In the genomic region with DNA sequence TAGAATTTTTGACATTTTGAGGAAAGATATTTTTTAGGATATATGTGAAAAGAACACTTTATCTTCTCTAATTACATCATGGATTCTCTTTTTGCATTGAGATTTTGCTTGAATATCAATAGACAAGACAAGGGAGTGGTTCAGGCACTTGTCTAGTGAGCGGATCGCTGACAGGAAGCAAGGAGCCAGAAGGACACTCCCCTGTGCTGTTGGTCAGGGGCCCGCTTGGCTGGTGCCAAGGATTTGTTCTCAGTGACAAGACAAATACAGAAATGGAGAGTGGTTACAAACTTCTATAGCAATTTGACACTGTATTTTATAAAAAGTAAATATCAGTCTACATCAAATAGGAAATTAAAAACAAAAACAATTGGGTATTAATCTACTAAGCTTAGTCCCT, we compare ENCODE assay signal across 19 cellular contexts.
DNase-seq lines count a peak whose midpoint lies in the region; ATAC-seq, FAIRE-seq and TF ChIP-seq lines count a peak whose summit lies in the region.
"Had no signal": no experiment of that assay in that cellular context is flagged by ENCODE, and none has a peak within 500 bp of the region (broad histone marks: within the 10 kb centered on the region; RNA-seq: fewer than 3 reads in every experiment).

No MANE protein-coding gene starts in this region.

- 0% methylated on average over 3 of the region's 3 CpGs for WGBS in K562 (ENCODE audit: insufficient coverage, low coverage, missing lambda C conversion rate)

- no peak overlapping the region for H2AFZ ChIP-seq in K562 (ENCODE audit: low read depth, low read length)

- no peak for FAIRE-seq in K562 (lab: Jason Lieb, UNC)

- CTCF ChIA-PET in K562 (lab: Yijun Ruan, JAX; ENCODE audit: low intra/inter-chr PET ratio) = no interaction called here

- DNase-seq in AG20443 (ENCODE audit: low spot score) (peak; percentile 6), G401 (ENCODE audit: low spot score) (peak; percentile 24), K562 (ENCODE audit: extremely low read depth in 1 of 4, low spot score in 3 of 4) (peak in 1 of 4 experiments; percentile 11), iPS-NIHi7 (ENCODE audit: extremely low spot score) (peak; percentile 12), GM19240 (ENCODE audit: insufficient read length, low spot score) (no peak)
- DNase-seq in stimulated activated CD4-positive, alpha-beta T cell treated with anti-CD3 and anti-CD28 coated beads, Interleukin-15, amount 100 ng/mL, for 24 hours = no peak
- no peak for DNase-seq in activated T-cell treated with anti-CD3 and anti-CD28 coated beads, Interleukin-2, amount 50 U/mL, for 48 hours
- DNase-seq: AML-193, DND-41, H7, HFFc6, Kasumi-1, MG63, NCI-H1092, NCI-H146, NCI-H226, NCI-H524 had no signal

- POLR2A ChIA-PET in K562 (lab: Yijun Ruan, JAX) = no interaction called here

- no peak overlapping the region for H3K4me3 ChIP-seq in K562
- H3K4me3 ChIP-seq: MG63, SJSA1 had no signal

- no peak overlapping the region for H3K27ac ChIP-seq in K562 (ENCODE audit: extremely low read depth, low read depth, low read length)
- H3K27ac ChIP-seq: C4-2B, SJSA1 had no signal

- H3K9me1 ChIP-seq in K562 (ENCODE audit: control insufficient read depth, insufficient read depth, low read length) = no peaks in the 10 kb centered on the region

- no peaks in the 10 kb centered on the region for H3K79me2 ChIP-seq in K562 (ENCODE audit: control insufficient read depth, insufficient read depth, low read length)

- intact Hi-C loops in K562 (cut with micrococcal nuclease) = no loop called here

- no peak for TF ChIP-seq EP300 in K562 (IDR thresholded peaks at IDR 0.05; ENCODE audit: low read length)

- no peak for TF ChIP-seq POLR2A in K562 (conservative IDR thresholded peaks at IDR 0.05)

- TF ChIP-seq CTCF in K562 (IDR thresholded peaks at IDR 0.05 in 2 of 3, conservative IDR thresholded peaks at IDR 0.05 in 1 of 3; ENCODE audit: insufficient read depth in 2 of 3, low read depth in 1 of 3, low read length in 3 of 3) = no peak

- no peak overlapping the region for H3K4me2 ChIP-seq in K562 (ENCODE audit: insufficient read depth, low read length)

- H4K20me1 ChIP-seq in K562 (replicated peaks; ENCODE audit: control insufficient read depth, insufficient read depth, low read length) = no peaks in the 10 kb centered on the region

- H3K36me3 ChIP-seq in K562 (ENCODE audit: control insufficient read depth, insufficient read depth, low read length) = no peaks in the 10 kb centered on the region
- H3K36me3 ChIP-seq: MG63, SJSA1 had no signal

- H3K9me3 ChIP-seq in K562 (replicated peaks; ENCODE audit: control insufficient read depth, insufficient read depth, low read depth, low read length) = no peaks in the 10 kb centered on the region
- H3K9me3 ChIP-seq: MG63, SJSA1 had no signal

- H3K9ac ChIP-seq in K562 (ENCODE audit: insufficient read depth in 1 of 2, low read depth in 2 of 2, low read length in 2 of 2) = no peak overlapping the region

- no peaks in the 10 kb centered on the region for H3K4me1 ChIP-seq in K562 (replicated peaks in 1 of 2; ENCODE audit: control insufficient read depth in 2 of 2, insufficient read depth in 2 of 2, low read length in 2 of 2)
- H3K4me1 ChIP-seq: SJSA1 had no signal

- no peak for TF ChIP-seq RAD21 in K562 (CRISPR knock-in tag; conservative IDR thresholded peaks at IDR 0.05 in 1 of 2, IDR thresholded peaks at IDR 0.05 in 1 of 2)

- H3K27me3 ChIP-seq in K562 (ENCODE audit: control insufficient read depth in 2 of 2, insufficient read depth in 2 of 2, low read length in 2 of 2) = no peaks in the 10 kb centered on the region
- H3K27me3 ChIP-seq: MG63, SJSA1 had no signal

- in situ Hi-C loops in G401 (cut with HindIII; ENCODE audit: low sequenced_read_pairs) = no loop called here
- in situ Hi-C loops in K562 (cut with MboI) = no loop called here

- no TSS peak for BruUV-seq in K562 (replicated peaks; lab: Mats Ljungman, UMichigan)

- ATAC-seq in K562 = peak; percentile 65; the same call in 2 of the 3 replicates

TF ChIP-seq in K562, 482 proteins besides CTCF, POLR2A, EP300 and RAD21 (continues in another document):
- TF ChIP-seq SNIP1 (IDR thresholded peaks at IDR 0.05; ENCODE audit: low read depth) = no peak
- no peak for TF ChIP-seq ZNF696 (CRISPR knock-in tag; conservative IDR thresholded peaks at IDR 0.05)
- no peak for TF ChIP-seq ZBTB1 (CRISPR knock-in tag; IDR thresholded peaks at IDR 0.05; ENCODE audit: borderline replicate concordance, low read depth)
- no peak for TF ChIP-seq GMEB1 (CRISPR knock-in tag; IDR thresholded peaks at IDR 0.05)
- TF ChIP-seq BACH1 (tag; IDR thresholded peaks at IDR 0.05) = no peak
- no peak for TF ChIP-seq KLF6 (CRISPR knock-in tag; IDR thresholded peaks at IDR 0.05; ENCODE audit: borderline replicate concordance)
- no peak for TF ChIP-seq STAT6 (CRISPR knock-in tag; IDR thresholded peaks at IDR 0.05)
- TF ChIP-seq MED1 (CRISPR knock-in tag; IDR thresholded peaks at IDR 0.05; ENCODE audit: borderline replicate concordance) = no peak
- no peak for TF ChIP-seq SMC3 (conservative IDR thresholded peaks at IDR 0.05; ENCODE audit: insufficient read depth, low read depth, low read length)
- no peak for TF ChIP-seq HDAC3 (IDR thresholded peaks at IDR 0.05; ENCODE audit: borderline replicate concordance, partially characterized antibody)
- no peak for TF ChIP-seq ZNF212 (CRISPR knock-in tag; IDR thresholded peaks at IDR 0.05)
- no peak for TF ChIP-seq XRCC3 (IDR thresholded peaks at IDR 0.05)
- TF ChIP-seq ZNF263 (CRISPR knock-in tag; IDR thresholded peaks at IDR 0.05; ENCODE audit: borderline replicate concordance) = no peak
- TF ChIP-seq ZNF140 (CRISPR knock-in tag; IDR thresholded peaks at IDR 0.05) = no peak
- no peak for TF ChIP-seq MECOM (CRISPR knock-in tag; IDR thresholded peaks at IDR 0.05)
- TF ChIP-seq ZNF347 (CRISPR knock-in tag; IDR thresholded peaks at IDR 0.05; ENCODE audit: low read depth) = no peak
- TF ChIP-seq SUPT5H (IDR thresholded peaks at IDR 0.05) = no peak
- TF ChIP-seq, protein P1, sequence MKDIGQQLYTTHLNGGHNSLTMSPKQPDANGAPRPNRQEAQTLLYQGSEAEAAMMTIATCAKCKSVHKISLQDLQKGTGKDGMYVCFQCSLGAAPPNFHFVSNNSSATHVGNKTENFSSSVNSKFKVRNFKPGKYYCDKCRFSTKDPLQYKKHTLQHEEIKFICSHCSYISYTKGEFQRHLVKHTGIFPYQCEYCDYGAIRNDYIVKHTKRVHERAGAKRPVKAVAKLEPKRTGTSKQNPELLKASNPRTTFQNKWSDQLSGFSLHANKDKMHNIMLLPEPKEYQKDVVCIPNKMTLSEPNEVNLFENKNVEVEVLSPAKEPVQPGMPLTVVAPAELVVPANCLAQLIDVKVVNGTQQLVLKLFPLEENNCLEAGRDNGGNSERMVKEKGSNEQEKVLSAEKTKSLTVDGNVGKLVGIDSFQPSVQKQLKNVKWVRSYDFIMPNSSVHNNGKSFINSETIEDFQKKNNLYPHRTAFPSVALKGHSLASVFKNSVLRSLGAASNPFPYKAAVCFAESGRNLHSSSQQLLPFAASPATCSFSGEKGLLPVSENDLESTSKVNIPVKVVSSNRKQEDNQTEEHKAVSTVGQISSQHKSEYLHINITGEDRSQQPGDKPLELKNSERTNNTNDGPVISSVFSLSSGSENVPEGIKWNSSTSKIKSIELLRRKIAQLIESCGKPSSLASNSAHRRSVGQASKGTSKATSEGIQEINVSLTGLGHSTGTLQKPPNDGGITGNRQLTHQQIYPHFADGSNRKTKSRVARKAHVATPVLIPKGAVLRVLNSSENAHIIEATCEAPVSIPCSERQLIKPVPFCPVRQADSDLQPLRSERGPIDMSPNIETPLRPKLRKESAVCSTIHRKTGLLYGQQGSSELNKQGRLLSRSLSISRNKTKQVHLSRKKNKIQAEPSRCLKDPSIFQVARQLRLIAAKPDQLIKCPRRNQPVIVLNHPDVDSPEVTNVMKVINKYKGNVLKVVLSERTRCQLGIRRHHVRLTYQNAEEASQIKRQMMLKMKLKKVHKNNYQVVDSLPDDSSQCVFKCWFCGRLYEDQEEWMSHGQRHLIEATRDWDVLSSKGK (CRISPR knock-in tag; IDR thresholded peaks at IDR 0.05) = no peak

Comparison
In these comparisons a context has a peak if more than half of its experiments do, and no peak if none do; other contexts are left out.
1. DNase-seq: peak in AG20443 (single experiment), G401 (single experiment) and iPS-NIHi7 (single experiment); none in GM19240 (single experiment), stimulated activated CD4-positive, alpha-beta T cell treated with anti-CD3 and anti-CD28 coated beads, Interleukin-15, amount 100 ng/mL, for 24 hours (single experiment) and activated T-cell treated with anti-CD3 and anti-CD28 coated beads, Interleukin-2, amount 50 U/mL, for 48 hours (0 of 2).